In genomic region chr1:97082160-97082848, GRCh38 we compare ENCODE assay signal across 20 cellular contexts.
A peak's percentile ranks its signal among the peaks of the same experiment; 100 is the strongest.
DNase-seq lines count a peak whose midpoint lies in the region; ATAC-seq and TF ChIP-seq lines count a peak whose summit lies in the region.
"Had no signal": no experiment of that assay in that cellular context is flagged by ENCODE, and none has a peak within 500 bp of the region (broad histone marks: within the 10 kb centered on the region; RNA-seq: fewer than 3 reads in every experiment).

No MANE protein-coding gene starts in this region.

- no peak for TF ChIP-seq CTCF in RWPE1 (conservative IDR thresholded peaks at IDR 0.05; ENCODE audit: low read depth)
- TF ChIP-seq CTCF in mammary epithelial cell (conservative IDR thresholded peaks at IDR 0.05 in 1 of 2, IDR thresholded peaks at IDR 0.05 in 1 of 2; ENCODE audit: extremely low read depth in 1 of 2, insufficient read depth in 1 of 2, low read depth in 1 of 2, low read length in 2 of 2) = no peak
- TF ChIP-seq CTCF in adrenal gland (IDR thresholded peaks at IDR 0.05) = no peak

- H3K9me3 ChIP-seq in mammary epithelial cell (replicated peaks; ENCODE audit: insufficient read depth, low read length) (no peaks in the 10 kb centered on the region), adrenal gland (replicated peaks in 1 of 3) (peaks cover 0 to 5% (median 0%) of the 10 kb centered on the region in 3 donors)

- no peaks in the 10 kb centered on the region for H3K27me3 Mint-ChIP-seq in activated T-cell treated with anti-CD3 and anti-CD28 coated beads, Interleukin-2, amount 50 U/mL, for 72 hours (ENCODE audit: low read depth)
- H3K27me3 Mint-ChIP-seq: B cell had no signal

- no peaks in the 10 kb centered on the region for H4K20me1 ChIP-seq in mammary epithelial cell (ENCODE audit: insufficient read depth, low read length)

- dilution Hi-C loops in mammary epithelial cell (cut with HindIII; ENCODE audit: low sequenced_read_pairs) = no loop called here

- no peak for DNase-seq in activated T-cell treated with anti-CD3 and anti-CD28 coated beads, Interleukin-2, amount 50 U/mL, for 72 hours
- no peak for DNase-seq in activated T-cell treated with anti-CD3 and anti-CD28 coated beads, Interleukin-2, amount 50 U/mL, for 48 hours
- DNase-seq in RWPE1 (ENCODE audit: low spot score) (peak; percentile 36), mammary epithelial cell (peak; percentile 85), SW480 (ENCODE audit: low spot score) (no peak), adrenal gland (no peak), HuH-7 (ENCODE audit: low spot score) (no peak)
- DNase-seq: GDM1, Karpas-422, NCI-H146, NCI-H2029, NCI-H2171 treated with DMSO at 0.1 percent for 48 hours, NCI-H524 treated with DMSO at 0.1 percent for 48 hours, PC-9, RPMI8226, SIG-M5 had no signal

- H3K79me2 ChIP-seq in mammary epithelial cell (ENCODE audit: insufficient read depth, low read length) = no peaks in the 10 kb centered on the region

- H3K27me3 ChIP-seq in mammary epithelial cell (ENCODE audit: insufficient read depth, low read length) (no peaks in the 10 kb centered on the region), adrenal gland (no peaks in the 10 kb centered on the region)

- H3K4me1 Mint-ChIP-seq in activated T-cell treated with anti-CD3 and anti-CD28 coated beads, Interleukin-2, amount 50 U/mL, for 72 hours (ENCODE audit: low read depth) = no peaks in the 10 kb centered on the region
- H3K4me1 Mint-ChIP-seq: B cell, CD14-positive monocyte had no signal

- no peak for ATAC-seq in activated T-cell treated with anti-CD3 and anti-CD28 coated beads, Interleukin-2, amount 50 U/mL, for 72 hours (replicated peaks in 1 of 2)
- ATAC-seq: HCT116 had no signal

- no peak overlapping the region for H2AFZ ChIP-seq in mammary epithelial cell (ENCODE audit: low read depth, low read length)
- H2AFZ ChIP-seq: PC-9 had no signal

- H3K27ac Mint-ChIP-seq in activated T-cell treated with anti-CD3 and anti-CD28 coated beads, Interleukin-2, amount 50 U/mL, for 72 hours = peak overlapping the region; percentile 63
- H3K27ac Mint-ChIP-seq: B cell; T-helper 1 cell treated with Interleukin-12 subunit alpha and Interleukin-12 subunit beta and Interleukin-4 antibody, amounts not matched to agents 30 μg/mL and 1 μg/mL, for 36 hours had no signal

- H3K4me2 ChIP-seq in mammary epithelial cell (ENCODE audit: insufficient read depth, low read depth, low read length) = peak overlapping the region; percentile 66
- H3K4me2 ChIP-seq: PC-9 had no signal

- WGBS in mammary epithelial cell (ENCODE audit: low coverage, missing lambda C conversion rate) = 35% methylated on average over 4 of the region's 4 CpGs
- WGBS in adrenal gland, 4 donors = 57 to 61% (median 59%) methylated on average over 4 of the region's 4 CpGs

- H3K27ac ChIP-seq in RWPE1 = no peak overlapping the region
- peak overlapping the region; percentile 67 for H3K27ac ChIP-seq in mammary epithelial cell (ENCODE audit: insufficient read depth, low read depth, low read length)
- no peak overlapping the region for H3K27ac ChIP-seq in adrenal gland
- H3K27ac ChIP-seq: PC-9 had no signal

- H3K9me3 Mint-ChIP-seq in activated T-cell treated with anti-CD3 and anti-CD28 coated beads, Interleukin-2, amount 50 U/mL, for 72 hours = no peaks in the 10 kb centered on the region
- H3K9me3 Mint-ChIP-seq: CD14-positive monocyte; T-helper 1 cell treated with Interleukin-12 subunit alpha and Interleukin-12 subunit beta and Interleukin-4 antibody, amounts not matched to agents 30 μg/mL and 1 μg/mL, for 36 hours had no signal

- H3K4me3 ChIP-seq in mammary epithelial cell (replicated peaks in 1 of 3; ENCODE audit: insufficient read depth in 1 of 3, low read depth in 2 of 3, low read length in 3 of 3) (no peak overlapping the region), adrenal gland (no peak overlapping the region)
- H3K4me3 ChIP-seq: PC-9 had no signal

- POLR2A ChIA-PET in RWPE1 (lab: Yijun Ruan, JAX; ENCODE audit: low non-redundant PET) = no interaction called here

- H3K4me3 Mint-ChIP-seq in activated T-cell treated with anti-CD3 and anti-CD28 coated beads, Interleukin-2, amount 50 U/mL, for 72 hours = no peak overlapping the region
- H3K4me3 Mint-ChIP-seq: B cell; CD14-positive monocyte; T-helper 1 cell treated with Interleukin-12 subunit alpha and Interleukin-12 subunit beta and Interleukin-4 antibody, amounts not matched to agents 30 μg/mL and 1 μg/mL, for 36 hours had no signal

- H3K4me1 ChIP-seq in mammary epithelial cell (ENCODE audit: insufficient read depth, low read length) = peaks cover 21% of the 10 kb centered on the region
- no peaks in the 10 kb centered on the region for H3K4me1 ChIP-seq in adrenal gland (replicated peaks in 1 of 2)

- no peak for TF ChIP-seq POLR2A in adrenal gland (IDR thresholded peaks at IDR 0.05)

- no peaks in the 10 kb centered on the region for H3K36me3 Mint-ChIP-seq in activated T-cell treated with anti-CD3 and anti-CD28 coated beads, Interleukin-2, amount 50 U/mL, for 72 hours (ENCODE audit: insufficient read depth in 2 of 2)

- no peaks in the 10 kb centered on the region for H3K36me3 ChIP-seq in mammary epithelial cell (ENCODE audit: insufficient read depth, low read length)
- H3K36me3 ChIP-seq in adrenal gland (replicated peaks in 1 of 2) = no peaks in the 10 kb centered on the region

- intact Hi-C loops in mammary epithelial cell (cut with micrococcal nuclease) = no loop called here
- intact Hi-C loops in adrenal gland (cut with DNase I) = no loop called here

- CTCF ChIA-PET in RWPE1 (lab: Yijun Ruan, JAX) = no interaction called here
- CTCF ChIA-PET in mammary epithelial cell (lab: Charles Lee; ENCODE audit: low non-redundant PET) = no interaction called here

- H3K9ac ChIP-seq in mammary epithelial cell (ENCODE audit: insufficient read depth, low read length) = no peak overlapping the region

- in situ Hi-C loops in mammary epithelial cell (cut with MboI; ENCODE audit: low sequenced_read_pairs in 2 of 2) = no loop called here

- no TSS peak for BruUV-seq in mammary epithelial cell (replicated peaks; lab: Mats Ljungman, UMichigan)

Comparison
In these comparisons a context has a peak if more than half of its experiments do, and no peak if none do; other contexts are left out.
1. DNase-seq: peak in RWPE1 (single experiment) and mammary epithelial cell (single experiment); none in activated T-cell treated with anti-CD3 and anti-CD28 coated beads, Interleukin-2, amount 50 U/mL, for 72 hours (0 of 2), activated T-cell treated with anti-CD3 and anti-CD28 coated beads, Interleukin-2, amount 50 U/mL, for 48 hours (0 of 2), SW480 (single experiment), adrenal gland (0 of 7) and HuH-7 (single experiment).